ENCODE assay signal across 16 cellular contexts in the genomic region with DNA sequence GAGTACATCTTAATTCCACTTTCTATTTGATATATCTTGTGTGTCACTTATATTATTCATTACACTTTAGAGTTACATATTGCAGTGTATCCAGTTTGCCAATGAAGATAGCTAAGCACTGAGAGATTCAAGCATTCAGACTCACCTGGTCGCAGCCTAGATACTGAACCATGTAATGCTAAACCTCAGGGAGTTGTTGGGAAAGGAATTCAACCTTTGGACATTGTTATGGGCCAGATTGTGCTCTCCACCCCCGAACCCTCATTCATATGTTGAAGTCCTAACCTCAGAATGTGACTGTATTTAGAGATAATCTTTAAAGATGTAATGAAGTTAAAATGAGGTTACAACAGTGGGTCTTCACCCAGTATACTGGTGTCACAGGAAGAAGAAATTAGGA. TPM values are rescaled to one million over a fixed set of nuclear protein-coding genes. Genes with fewer than 3 reads are reported as not detected.
DNase-seq lines count a peak whose midpoint lies in the region; ATAC-seq, FAIRE-seq and TF ChIP-seq lines count a peak whose summit lies in the region.
"Had no signal": no experiment of that assay in that cellular context is flagged by ENCODE, and none has a peak within 500 bp of the region (broad histone marks: within the 10 kb centered on the region; RNA-seq: fewer than 3 reads in every experiment).

No MANE protein-coding gene starts in this region.

- TF ChIP-seq RAD21 in HepG2 (CRISPR knock-in tag; IDR thresholded peaks at IDR 0.05) = no peak

- H3K9me2 ChIP-seq in hepatocyte (replicated peaks; ENCODE audit: insufficient read depth) = no peaks in the 10 kb centered on the region

- H3K4me2 ChIP-seq in hepatocyte (peak overlapping the region; percentile 47), HepG2 (ENCODE audit: low read depth, low read length) (no peak overlapping the region)
- H3K4me2 ChIP-seq: BLaER1 had no signal

- BruUV-seq in HepG2 (replicated peaks; lab: Mats Ljungman, UMichigan) = no TSS peak

- H3K27ac ChIP-seq in hepatocyte (peak overlapping the region; percentile 70), HepG2 (ENCODE audit: extremely low read length, insufficient read depth, low read length) (no peak overlapping the region)
- H3K27ac ChIP-seq: BLaER1 had no signal

- no peak overlapping the region for H3K27ac Mint-ChIP-seq in activated CD4-positive, alpha-beta T cell treated with anti-CD3 and anti-CD28 coated beads for 36 hours
- H3K27ac Mint-ChIP-seq: CD4-positive, alpha-beta memory T cell had no signal

- no peak overlapping the region for H3K9ac ChIP-seq in HepG2 (ENCODE audit: insufficient read depth, low read depth, low read length)
- H3K9ac ChIP-seq: BLaER1 had no signal

- no peak for TF ChIP-seq EP300 in HepG2 (IDR thresholded peaks at IDR 0.05; ENCODE audit: low read depth in 2 of 2, low read length in 2 of 2)
- TF ChIP-seq EP300 in HepG2 (CRISPR knock-in tag; IDR thresholded peaks at IDR 0.05; ENCODE audit: borderline replicate concordance) = no peak

- POLR2A ChIA-PET in HepG2 (lab: Yijun Ruan, JAX) = no interaction called here
- POLR2A ChIA-PET in activated CD4-positive, alpha-beta T cell treated with anti-CD3 and anti-CD28 coated beads for 36 hours (lab: Charles Lee) = no interaction called here

- in situ Hi-C loops in HepG2 (cut with HindIII; ENCODE audit: extremely low pct_ligation_motif_present, low pct_unique_long_range_greater_than_20kb) = no loop called here

- intact Hi-C loops in HepG2 (cut with micrococcal nuclease; ENCODE audit: unreplicated experiment) = no loop called here
- intact Hi-C loops in activated CD4-positive, alpha-beta T cell treated with anti-CD3 and anti-CD28 coated beads for 36 hours (cut with DNase I, micrococcal nuclease) = no loop called here

- H3K79me2 ChIP-seq in hepatocyte = no peaks in the 10 kb centered on the region
- no peaks in the 10 kb centered on the region for H3K79me2 ChIP-seq in HepG2 (ENCODE audit: insufficient read depth, low read length)

- WGBS in hepatocyte (ENCODE audit: low lambda C conversion rate, missing lambda C conversion rate) = 57% methylated on average over 2 of the region's 2 CpGs
- 0% methylated on average over 2 of the region's 2 CpGs for WGBS in HepG2 (ENCODE audit: low lambda C conversion rate)

- no peak overlapping the region for H3K4me3 Mint-ChIP-seq in activated CD4-positive, alpha-beta T cell treated with anti-CD3 and anti-CD28 coated beads for 36 hours
- H3K4me3 Mint-ChIP-seq: CD14-positive monocyte; CD4-positive, alpha-beta memory T cell had no signal

- no peak for FAIRE-seq in HepG2 (lab: Jason Lieb, UNC)
- FAIRE-seq: GM19239, H54 had no signal

- CTCF ChIA-PET in HepG2 (lab: Yijun Ruan, JAX; ENCODE audit: low intra/inter-chr PET ratio, low total read pairs) = no interaction called here
- CTCF ChIA-PET in activated CD4-positive, alpha-beta T cell treated with anti-CD3 and anti-CD28 coated beads for 36 hours (lab: Charles Lee) = interaction anchor here (1.6 kb wide), 1 partner anchor 13 kb away, joined by 3 read pairs; no protein-coding TSS in a partner anchor

- H3K27me3 ChIP-seq in hepatocyte = no peaks in the 10 kb centered on the region
- H3K27me3 ChIP-seq in HepG2 (ENCODE audit: control insufficient read depth in 1 of 2, insufficient read depth in 2 of 2, low read length in 2 of 2) = no peaks in the 10 kb centered on the region; a peak in 1 of 5 replicates
- H3K27me3 ChIP-seq: BLaER1 had no signal

- no peaks in the 10 kb centered on the region for H3K9me3 Mint-ChIP-seq in activated CD4-positive, alpha-beta T cell treated with anti-CD3 and anti-CD28 coated beads for 36 hours (ENCODE audit: low read depth)
- H3K9me3 Mint-ChIP-seq: CD4-positive, alpha-beta memory T cell had no signal

- H2AFZ ChIP-seq in hepatocyte (no peak overlapping the region), HepG2 (ENCODE audit: low read length) (no peak overlapping the region)

- ATAC-seq in HepG2 (peak; percentile 76), GM18907 (IDR thresholded peaks at IDR 0.05; ENCODE audit: unreplicated experiment) (no peak)
- no peak for ATAC-seq in activated CD4-positive, alpha-beta T cell treated with anti-CD3 and anti-CD28 coated beads for 36 hours

- no peaks in the 10 kb centered on the region for H3K4me1 Mint-ChIP-seq in activated CD4-positive, alpha-beta T cell treated with anti-CD3 and anti-CD28 coated beads for 36 hours
- H3K4me1 Mint-ChIP-seq: CD14-positive monocyte; CD4-positive, alpha-beta memory T cell had no signal

- no peak overlapping the region for H3K4me3 ChIP-seq in hepatocyte
- no peak overlapping the region for H3K4me3 ChIP-seq in HepG2 (replicated peaks in 1 of 3; ENCODE audit: insufficient read depth in 1 of 3, low read depth in 2 of 3, low read length in 3 of 3)
- H3K4me3 ChIP-seq: BLaER1 had no signal

- DNase-seq in SW480 (ENCODE audit: low spot score) (peak; percentile 42), hepatocyte (ENCODE audit: low spot score) (peak; percentile 43), HepG2 (ENCODE audit: low spot score) (no peak), SHP77 (lab: John Stamatoyannopoulos, UW) (no peak), activated gamma-delta T cell treated with Interleukin-2 at 50 U/mL for 16 hours (no peak)
- DNase-seq in activated CD4-positive, alpha-beta T cell treated with anti-CD3 and anti-CD28 coated beads for 36 hours = no peak
- DNase-seq: 8988T; CD4-positive, alpha-beta memory T cell; DMS79 treated with DMSO at 0.1 percent for 48 hours; GF-D8; HCEC 1CT had no signal

- H3K36me3 Mint-ChIP-seq in activated CD4-positive, alpha-beta T cell treated with anti-CD3 and anti-CD28 coated beads for 36 hours (ENCODE audit: low read depth) = no peaks in the 10 kb centered on the region
- H3K36me3 Mint-ChIP-seq: CD14-positive monocyte; CD4-positive, alpha-beta memory T cell had no signal

- TF ChIP-seq CTCF in hepatocyte (IDR thresholded peaks at IDR 0.05; ENCODE audit: poor library complexity) (no peak), HepG2 (CRISPR knock-in tag; IDR thresholded peaks at IDR 0.05) (no peak)

- H4K20me1 ChIP-seq in hepatocyte (ENCODE audit: insufficient read depth, poor library complexity, severe bottlenecking) (no peaks in the 10 kb centered on the region), HepG2 (ENCODE audit: insufficient read depth, low read length) (no peaks in the 10 kb centered on the region)
- H4K20me1 ChIP-seq: BLaER1 had no signal

- H3K36me3 ChIP-seq in hepatocyte (replicated peaks; ENCODE audit: insufficient read depth, low read depth) (no peaks in the 10 kb centered on the region), HepG2 (replicated peaks in 1 of 2; ENCODE audit: control insufficient read depth in 1 of 2, insufficient read depth in 2 of 2, low read length in 2 of 2) (no peaks in the 10 kb centered on the region)
- H3K36me3 ChIP-seq: BLaER1 had no signal

- peaks cover 7% of the 10 kb centered on the region for H3K4me1 ChIP-seq in hepatocyte (ENCODE audit: insufficient read depth)
- H3K4me1 ChIP-seq in HepG2 (ENCODE audit: insufficient read depth, low read length) = peaks cover 23% of the 10 kb centered on the region

- no peaks in the 10 kb centered on the region for H3K9me3 ChIP-seq in hepatocyte (ENCODE audit: low read depth)
- H3K9me3 ChIP-seq in HepG2 (ENCODE audit: low read length) = no peaks in the 10 kb centered on the region
- H3K9me3 ChIP-seq: BLaER1 had no signal

- no peak for TF ChIP-seq POLR2A in HepG2 (IDR thresholded peaks at IDR 0.05; ENCODE audit: insufficient read depth in 1 of 2, low read depth in 2 of 2, low read length in 2 of 2)

- peaks cover 27% of the 10 kb centered on the region for H3K27me3 Mint-ChIP-seq in activated CD4-positive, alpha-beta T cell treated with anti-CD3 and anti-CD28 coated beads for 36 hours

TF ChIP-seq in HepG2, 621 proteins besides CTCF, POLR2A, EP300 and RAD21 (continues in another document):
- TF ChIP-seq ZC3H4 (CRISPR knock-in tag; IDR thresholded peaks at IDR 0.05; ENCODE audit: borderline replicate concordance) (no peak), HNF4A (CRISPR knock-in tag; IDR thresholded peaks at IDR 0.05) (peak; percentile 62), GPN1 (CRISPR knock-in tag; IDR thresholded peaks at IDR 0.05; ENCODE audit: borderline replicate concordance) (no peak), ZNF260 (CRISPR knock-in tag; IDR thresholded peaks at IDR 0.05; ENCODE audit: borderline replicate concordance, low read depth) (no peak)

RNA-seq across cellular contexts. Expression of a gene that starts 13.8 kb away (rescaled TPM):
- 18.3 and 21.8 TPM in 2 replicates for total RNA-seq in hepatocyte
- polyA plus RNA-seq in hepatocyte = 8.5 and 9.3 TPM in 2 replicates
- 18.0 and 23.3 TPM in 2 replicates for total RNA-seq in HepG2 (2016; rRNA removed; fragmentation: Illumina TruSeq; extraction: Trizol)
- total RNA-seq in HepG2 (2016; cell fraction: cytosol; rRNA removed; fragmentation: Illumina TruSeq; extraction: Trizol; ENCODE audit: low read depth) = 9.2 and 11.4 TPM in 2 replicates
- 17.5 and 21.2 TPM in 2 replicates for total RNA-seq in HepG2 (2016; cell fraction: insoluble cytoplasmic fraction; rRNA removed; fragmentation: Illumina TruSeq; extraction: Trizol)
- 11.3 and 16.2 TPM in 2 replicates for total RNA-seq in HepG2 (2016; cell fraction: membrane; rRNA removed; fragmentation: Illumina TruSeq; extraction: Trizol)
- total RNA-seq in HepG2 (2016; cell fraction: nucleus; rRNA removed; fragmentation: Illumina TruSeq; extraction: Trizol) = 24.2 TPM in 2 replicates
- 6.2 and 6.9 TPM in 2 replicates for polyA plus RNA-seq in HepG2 (2011; rRNA removed)
- 5.1 and 7.1 TPM in 2 replicates for polyA plus RNA-seq in HepG2 (2011; cell fraction: cytosol; rRNA removed)
- 7.2 and 8.6 TPM in 2 replicates for polyA plus RNA-seq in HepG2 (2011; cell fraction: nucleus; rRNA removed)
- 6.4 and 7.5 TPM in 2 replicates for polyA plus RNA-seq in HepG2 (2012)
- polyA plus RNA-seq in HepG2 (2016; cell fraction: cytosol; fragmentation: Illumina TruSeq; extraction: Trizol; ENCODE audit: low read depth) = 0.37 and 0.47 TPM in 2 replicates
- 19.2 and 19.4 TPM in 2 replicates for polyA plus RNA-seq in HepG2 (2016; cell fraction: insoluble cytoplasmic fraction; fragmentation: Illumina TruSeq; extraction: Trizol; ENCODE audit: low read depth)
- polyA plus RNA-seq in HepG2 (2016; cell fraction: membrane; fragmentation: Illumina TruSeq; extraction: Trizol; ENCODE audit: low read depth) = 1.4 TPM in 2 replicates
- polyA plus RNA-seq in HepG2 (2016; cell fraction: nucleus; fragmentation: Illumina TruSeq; extraction: Trizol; ENCODE audit: insufficient read depth, low read depth) = 11.5 and 13.4 TPM in 2 replicates
- polyA minus RNA-seq in HepG2 (2011; rRNA and poly(A)+ RNA removed; ENCODE audit: low replicate concordance) = 2.9 and 11.2 TPM in 2 replicates
- 8.8 and 11.3 TPM in 2 replicates for polyA minus RNA-seq in HepG2 (2011; cell fraction: cytosol; rRNA and poly(A)+ RNA removed)
- polyA minus RNA-seq in HepG2 (2011; cell fraction: nucleus; rRNA and poly(A)+ RNA removed) = 33.9 and 35.4 TPM in 2 replicates
- total RNA-seq in activated CD4-positive, alpha-beta T cell treated with anti-CD3 and anti-CD28 coated beads for 36 hours = 1 to 10 TPM; 7.5 to 8.7 TPM

Comparison
In these comparisons a context has a peak if more than half of its experiments do, and no peak if none do; other contexts are left out.
1. DNase-seq: peak in SW480 (single experiment) and hepatocyte (single experiment); none in HepG2 (single experiment), activated CD4-positive, alpha-beta T cell treated with anti-CD3 and anti-CD28 coated beads for 36 hours (single experiment), SHP77 (0 of 2) and activated gamma-delta T cell treated with Interleukin-2 at 50 U/mL for 16 hours (single experiment).